In genomic region chr14:73457935-73458218, GRCh38 we compare ENCODE assay signal across 8 cellular contexts. TPM values are rescaled to one million over a fixed set of nuclear protein-coding genes. Genes with fewer than 3 reads are reported as not detected.
A peak's percentile ranks its signal among the peaks of the same experiment; 100 is the strongest.
DNase-seq lines count a peak whose midpoint lies in the region; ATAC-seq and TF ChIP-seq lines count a peak whose summit lies in the region.

No MANE protein-coding gene starts in this region.

- no peaks in the 10 kb centered on the region for H3K27me3 ChIP-seq in OCI-LY1 (ENCODE audit: insufficient read depth, low read length)
- H3K27me3 ChIP-seq in dorsolateral prefrontal cortex: no peaks in the 10 kb centered on the region
- no peaks in the 10 kb centered on the region for H3K27me3 ChIP-seq in muscle layer of duodenum (ENCODE audit: low read depth, low read length)

- H3K27ac ChIP-seq in OCI-LY1 (ENCODE audit: low read depth, low read length, poor library complexity, severe bottlenecking) (no peak overlapping the region), dorsolateral prefrontal cortex (peak overlapping the region in 58 of 59 donors; percentile 29 to 96 (median 83)), muscle layer of duodenum (ENCODE audit: low read length) (peak overlapping the region; percentile 83)

- H2AFZ ChIP-seq in OCI-LY1 (ENCODE audit: low read length): no peak overlapping the region; the same call in 1 of the 2 replicates

- no peaks in the 10 kb centered on the region for H3K9me2 ChIP-seq in OCI-LY1 (ENCODE audit: low read depth, low read length)

- no peaks in the 10 kb centered on the region for H3K9me3 Mint-ChIP-seq in activated T-cell treated with anti-CD3 and anti-CD28 coated beads, Interleukin-2, amount 50 U/mL, for 24 hours

- peaks cover 12% of the 10 kb centered on the region for H3K36me3 Mint-ChIP-seq in activated T-cell treated with anti-CD3 and anti-CD28 coated beads, Interleukin-2, amount 50 U/mL, for 24 hours (ENCODE audit: low read depth)

- no peaks in the 10 kb centered on the region for H3F3A ChIP-seq in OCI-LY1 (ENCODE audit: insufficient read depth, low read length)

- H3K4me3 ChIP-seq in OCI-LY1 (ENCODE audit: low read depth, low read length, poor library complexity, severe bottlenecking): peak overlapping the region; percentile 85
- peak overlapping the region; percentile 59 to 98 (median 91) for H3K4me3 ChIP-seq in dorsolateral prefrontal cortex
- peak overlapping the region; percentile 87 to 99 for H3K4me3 ChIP-seq in muscle layer of duodenum (ENCODE audit: low read depth in 1 of 2, low read length in 2 of 2)

- no peaks in the 10 kb centered on the region for H3K36me3 ChIP-seq in OCI-LY1 (ENCODE audit: insufficient read depth, low read length)
- H3K36me3 ChIP-seq in muscle layer of duodenum (ENCODE audit: control insufficient read depth in 1 of 2, insufficient read depth in 2 of 2, low read length in 2 of 2): no peaks in the 10 kb centered on the region

- H3K9ac ChIP-seq in OCI-LY1 (ENCODE audit: low read length): peak overlapping the region; percentile 82

- H4K20me1 ChIP-seq in OCI-LY1 (ENCODE audit: insufficient read depth, low read length): no peaks in the 10 kb centered on the region

- H3K27ac Mint-ChIP-seq in activated T-cell treated with anti-CD3 and anti-CD28 coated beads, Interleukin-2, amount 50 U/mL, for 24 hours: peak overlapping the region; percentile 97

- H3K4me1 ChIP-seq in OCI-LY1 (ENCODE audit: insufficient read depth, low read length, severe bottlenecking): peaks cover 55% of the 10 kb centered on the region
- peaks cover 25 to 60% of the 10 kb centered on the region in 2 donors for H3K4me1 ChIP-seq in muscle layer of duodenum (ENCODE audit: control insufficient read depth in 1 of 2, insufficient read depth in 2 of 2, low read length in 2 of 2)

- no peak for DNase-seq in activated T-cell treated with anti-CD3 and anti-CD28 coated beads, Interleukin-2, amount 50 U/mL, for 24 hours
- no peak for DNase-seq in activated T-cell treated with anti-CD3 and anti-CD28 coated beads, Interleukin-2, amount 50 U/mL, for 1 hour
- DNase-seq in dorsolateral prefrontal cortex (peak in 2 of 10 donors; percentile 47 to 54), NCI-H2081 (lab: John Stamatoyannopoulos, UW) (no peak), NCI-H446 (lab: John Stamatoyannopoulos, UW) (no peak)

- TF ChIP-seq CTCF in OCI-LY1 (IDR thresholded peaks at IDR 0.05; ENCODE audit: low read length) (no peak), dorsolateral prefrontal cortex (IDR thresholded peaks at IDR 0.05 in 54 of 56, conservative IDR thresholded peaks at IDR 0.05 in 2 of 56; ENCODE audit: low read depth in 1 of 56, partially characterized antibody in 56 of 56) (no peak)

- H3K4me1 Mint-ChIP-seq in activated T-cell treated with anti-CD3 and anti-CD28 coated beads, Interleukin-2, amount 50 U/mL, for 24 hours (ENCODE audit: low read depth): peaks cover 53% of the 10 kb centered on the region

- peaks cover 12% of the 10 kb centered on the region for H3K79me2 ChIP-seq in OCI-LY1 (ENCODE audit: insufficient read depth, low read length)

- ATAC-seq in HG03457 (IDR thresholded peaks at IDR 0.05; ENCODE audit: unreplicated experiment): no peak

- H3K9me3 ChIP-seq in OCI-LY1 (ENCODE audit: low read length): no peaks in the 10 kb centered on the region
- no peaks in the 10 kb centered on the region for H3K9me3 ChIP-seq in muscle layer of duodenum (ENCODE audit: control insufficient read depth in 1 of 2, low read length in 2 of 2)

- no peaks in the 10 kb centered on the region for H3K27me3 Mint-ChIP-seq in activated T-cell treated with anti-CD3 and anti-CD28 coated beads, Interleukin-2, amount 50 U/mL, for 24 hours

- intact Hi-C loops in dorsolateral prefrontal cortex (cut with DNase I): loop anchor here in 1 of 2 donors (2.0 kb wide), 1 partner anchor 33 kb away; the partner anchor contains the start of gene RIOX1

- H3K4me3 Mint-ChIP-seq in activated T-cell treated with anti-CD3 and anti-CD28 coated beads, Interleukin-2, amount 50 U/mL, for 24 hours: peak overlapping the region; percentile 95

- peak overlapping the region; percentile 87 for H3K4me2 ChIP-seq in OCI-LY1 (ENCODE audit: low read length)

RNA-seq across cellular contexts. Expression of gene NUMB, which starts 0.5 kb away (rescaled TPM):
- 10 to 100 TPM; 49.2 to 92.1 (median 68.4) TPM for total RNA-seq in dorsolateral prefrontal cortex

RNA-seq across cellular contexts. Expression of gene RIOX1, which starts 32.9 kb away (rescaled TPM):
- 10 to 100 TPM in 118 of 120 experiments, 1 to 10 TPM in 2; 9.3 to 18.4 (median 13.5) TPM for total RNA-seq in dorsolateral prefrontal cortex
